In genomic region chr12:31574803-31575573, GRCh38 we compare ENCODE assay signal across 20 cellular contexts. TPM values are rescaled to one million over a fixed set of nuclear protein-coding genes. Genes with fewer than 3 reads are reported as not detected.
A peak's percentile ranks its signal among the peaks of the same experiment; 100 is the strongest.
DNase-seq lines count a peak whose midpoint lies in the region; ATAC-seq and TF ChIP-seq lines count a peak whose summit lies in the region.
"Had no signal": no experiment of that assay in that cellular context is flagged by ENCODE, and none has a peak within 500 bp of the region (broad histone marks: within the 10 kb centered on the region; RNA-seq: fewer than 3 reads in every experiment).

No MANE protein-coding gene starts in this region.

- peaks cover 1% of the 10 kb centered on the region for H3K27me3 Mint-ChIP-seq in endothelial cell (ENCODE audit: unreplicated experiment)
- no peaks in the 10 kb centered on the region for H3K27me3 Mint-ChIP-seq in neural progenitor cell (ENCODE audit: insufficient read depth, low read depth)
- H3K27me3 Mint-ChIP-seq: IgD-negative memory B cell, naive B cell had no signal

- 51% methylated on average over 2 of the region's 2 CpGs for WGBS in GM23248 (ENCODE audit: low coverage in 1 of 2, low lambda C conversion rate in 2 of 2, missing lambda C conversion rate in 2 of 2), 2 experiments

- no peak overlapping the region for H3K27ac ChIP-seq in GM23248
- peak overlapping the region; percentile 49 for H3K27ac ChIP-seq in OCI-LY1 (ENCODE audit: low read depth, low read length, poor library complexity, severe bottlenecking)
- peak overlapping the region; percentile 91 for H3K27ac ChIP-seq in neural progenitor cell
- H3K27ac ChIP-seq: PC-9 had no signal

- H3K27me3 ChIP-seq in GM23248 (replicated peaks; ENCODE audit: insufficient read depth) (no peaks in the 10 kb centered on the region), OCI-LY1 (ENCODE audit: insufficient read depth, low read length) (no peaks in the 10 kb centered on the region), neural progenitor cell (no peaks in the 10 kb centered on the region)

- DNase-seq in GM23248 (peak; percentile 40), endothelial cell (ENCODE audit: low spot score) (no peak), neural progenitor cell (ENCODE audit: low spot score) (peak; percentile 23), DMS79 (lab: John Stamatoyannopoulos, UW) (no peak), NK-92 (lab: John Stamatoyannopoulos, UW; ENCODE audit: unreplicated experiment) (no peak)
- DNase-seq: activated CD4-positive, alpha-beta T cell treated with anti-CD3 and anti-CD28 coated beads for 36 hours; activated T-cell treated with anti-CD3 and anti-CD28 coated beads for 4 hours; GOT3; left ventricle myocardium superior; naive B cell; NCI-H1436 treated with DMSO at 0.1 percent for 48 hours; NCI-H446; PC-9; stimulated activated CD4-positive, alpha-beta T cell treated with anti-CD3 and anti-CD28 coated beads, Interleukin-4, amount 100 ng/mL, for 1 hour; T-helper 17 cell; trophoblast cell had no signal

- H3K9me3 ChIP-seq in GM23248 (ENCODE audit: low read depth) (no peaks in the 10 kb centered on the region), OCI-LY1 (ENCODE audit: low read length) (no peaks in the 10 kb centered on the region), neural progenitor cell (ENCODE audit: low read depth) (no peaks in the 10 kb centered on the region)

- peaks cover 25% of the 10 kb centered on the region for H3K4me1 Mint-ChIP-seq in endothelial cell (ENCODE audit: unreplicated experiment)
- H3K4me1 Mint-ChIP-seq in neural progenitor cell: peaks cover 42% of the 10 kb centered on the region
- H3K4me1 Mint-ChIP-seq: activated CD4-positive, alpha-beta T cell treated with anti-CD3 and anti-CD28 coated beads for 36 hours; T-helper 17 cell had no signal

- H3F3A ChIP-seq in GM23248 (ENCODE audit: insufficient read depth) (peaks cover 15% of the 10 kb centered on the region), OCI-LY1 (ENCODE audit: insufficient read depth, low read length) (peaks cover 6% of the 10 kb centered on the region; the same call in 1 of the 2 replicates), neural progenitor cell (ENCODE audit: low read depth) (peaks cover 41% of the 10 kb centered on the region)

- H3K79me2 ChIP-seq in GM23248 (ENCODE audit: insufficient read depth) (peaks cover 87% of the 10 kb centered on the region), OCI-LY1 (ENCODE audit: insufficient read depth, low read length) (peaks cover 43% of the 10 kb centered on the region), neural progenitor cell (ENCODE audit: low read depth) (peaks cover 84% of the 10 kb centered on the region)

- H3K27ac Mint-ChIP-seq in endothelial cell (ENCODE audit: unreplicated experiment) (peak overlapping the region; percentile 86), neural progenitor cell (peak overlapping the region; percentile 93)
- H3K27ac Mint-ChIP-seq: activated CD4-positive, alpha-beta T cell treated with anti-CD3 and anti-CD28 coated beads for 36 hours; activated naive CD8-positive, alpha-beta T cell; T-helper 17 cell had no signal

- no peak overlapping the region for H3K4me3 Mint-ChIP-seq in endothelial cell (ENCODE audit: unreplicated experiment)
- no peak overlapping the region for H3K4me3 Mint-ChIP-seq in neural progenitor cell
- H3K4me3 Mint-ChIP-seq: activated CD4-positive, alpha-beta T cell treated with anti-CD3 and anti-CD28 coated beads for 36 hours; activated naive CD8-positive, alpha-beta T cell; T-helper 17 cell had no signal

- H3K9ac ChIP-seq in GM23248 (no peak overlapping the region), OCI-LY1 (ENCODE audit: low read length) (no peak overlapping the region), neural progenitor cell (no peak overlapping the region)

- H3K36me3 ChIP-seq in GM23248 (ENCODE audit: low read depth) (no peaks in the 10 kb centered on the region), OCI-LY1 (ENCODE audit: insufficient read depth, low read length) (no peaks in the 10 kb centered on the region), neural progenitor cell (no peaks in the 10 kb centered on the region)

- ATAC-seq in GM18517 (IDR thresholded peaks at IDR 0.05; ENCODE audit: unreplicated experiment): no peak
- ATAC-seq: activated CD4-positive, alpha-beta T cell treated with anti-CD3 and anti-CD28 coated beads for 36 hours; left ventricle myocardium superior; T-helper 17 cell had no signal

- H3K4me2 ChIP-seq in GM23248 (ENCODE audit: unreplicated experiment): no peak overlapping the region
- H3K4me2 ChIP-seq in OCI-LY1 (ENCODE audit: low read length): no peak overlapping the region
- H3K4me2 ChIP-seq in neural progenitor cell: peak overlapping the region; percentile 24
- H3K4me2 ChIP-seq: PC-9 had no signal

- H3K9me2 ChIP-seq in GM23248 (ENCODE audit: insufficient read depth) (no peaks in the 10 kb centered on the region), OCI-LY1 (ENCODE audit: low read depth, low read length) (no peaks in the 10 kb centered on the region)

- TF ChIP-seq CTCF in OCI-LY1 (IDR thresholded peaks at IDR 0.05; ENCODE audit: low read length): no peak
- no peak for TF ChIP-seq CTCF in endothelial cell (IDR thresholded peaks at IDR 0.05; ENCODE audit: unreplicated experiment)
- no peak for TF ChIP-seq CTCF in neural progenitor cell (IDR thresholded peaks at IDR 0.05)

- H2AFZ ChIP-seq in GM23248: no peak overlapping the region
- H2AFZ ChIP-seq in OCI-LY1 (ENCODE audit: low read length): no peak overlapping the region
- H2AFZ ChIP-seq in neural progenitor cell (replicated peaks): no peak overlapping the region
- H2AFZ ChIP-seq: PC-9 had no signal

- in situ Hi-C loops in GM23248 (cut with MboI): no loop called here

- H3K4me1 ChIP-seq in GM23248 (ENCODE audit: insufficient read depth) (peaks cover 26% of the 10 kb centered on the region), OCI-LY1 (ENCODE audit: insufficient read depth, low read length, severe bottlenecking) (peaks cover 72% of the 10 kb centered on the region), neural progenitor cell (peaks cover 33% of the 10 kb centered on the region)

- H4K20me1 ChIP-seq in GM23248 (ENCODE audit: insufficient read depth) (no peaks in the 10 kb centered on the region), OCI-LY1 (ENCODE audit: insufficient read depth, low read length) (no peaks in the 10 kb centered on the region), neural progenitor cell (ENCODE audit: low read depth) (peaks cover 17% of the 10 kb centered on the region)

- H3K9me3 Mint-ChIP-seq in endothelial cell (ENCODE audit: unreplicated experiment) (no peaks in the 10 kb centered on the region), neural progenitor cell (peaks cover 4% of the 10 kb centered on the region)
- H3K9me3 Mint-ChIP-seq: naive B cell had no signal

- H3K4me3 ChIP-seq in GM23248 (no peak overlapping the region), OCI-LY1 (ENCODE audit: low read depth, low read length, poor library complexity, severe bottlenecking) (no peak overlapping the region), neural progenitor cell (no peak overlapping the region)
- H3K4me3 ChIP-seq: PC-9 had no signal

- H3K36me3 Mint-ChIP-seq in endothelial cell (ENCODE audit: low read depth, unreplicated experiment) (no peaks in the 10 kb centered on the region), neural progenitor cell (peaks cover 13% of the 10 kb centered on the region)
- H3K36me3 Mint-ChIP-seq: activated naive CD8-positive, alpha-beta T cell had no signal

RNA-seq across cellular contexts. Expression of gene DENND5B, which starts 15.9 kb away (rescaled TPM):
- total RNA-seq in GM23248 (2014; rRNA removed; shearing (Covaris generic)): 12.0 and 12.6 TPM in 2 replicates
- polyA plus RNA-seq in GM23248 (2016; fragmentation: Nextera tagmentation; extraction: Ambion mirVana): 9.5 and 9.9 TPM in 2 replicates
- total RNA-seq in endothelial cell (ENCODE audit: unreplicated experiment) (20.0 TPM), neural progenitor cell (ENCODE audit: low replicate concordance) (21.2 and 24.2 TPM in 2 replicates)

Comparison
In these comparisons a context has a peak if more than half of its experiments do, and no peak if none do; other contexts are left out.
1. DNase-seq: peak in GM23248 (single experiment) and neural progenitor cell (single experiment); none in endothelial cell (single experiment), DMS79 (single experiment) and NK-92 (single experiment).